11 cellular contexts compared by ENCODE assay signal in genomic region chr11:87081358-87081757, GRCh38. TPM values are rescaled to one million over a fixed set of nuclear protein-coding genes. Genes with fewer than 3 reads are reported as not detected.
DNase-seq lines count a peak whose midpoint lies in the region; ATAC-seq, FAIRE-seq and TF ChIP-seq lines count a peak whose summit lies in the region.
"Had no signal": no experiment of that assay in that cellular context is flagged by ENCODE, and none has a peak within 500 bp of the region (broad histone marks: within the 10 kb centered on the region; RNA-seq: fewer than 3 reads in every experiment).

No MANE protein-coding gene starts in this region.

- peak overlapping the region; percentile 25 to 58 (median 44) for H3K4me3 ChIP-seq in liver (ENCODE audit: low read depth in 1 of 3, low read length in 3 of 3)
- H3K4me3 ChIP-seq in HepG2 (replicated peaks in 1 of 3; ENCODE audit: insufficient read depth in 1 of 3, low read depth in 2 of 3, low read length in 3 of 3): no peak overlapping the region
- peak overlapping the region in 4 of 5 donors; percentile 17 to 53 (median 44) for H3K4me3 ChIP-seq in subcutaneous abdominal adipose tissue (ENCODE audit: low read depth in 1 of 5, low read length in 5 of 5)
- no peak overlapping the region for H3K4me3 ChIP-seq in PC-3 (ENCODE audit: low read length)
- H3K4me3 ChIP-seq: coronary artery had no signal

- POLR2A ChIA-PET in HepG2 (lab: Yijun Ruan, JAX) (interaction anchor here (1.4 kb wide), 1 partner anchor 44 kb away, joined by 3 read pairs; the partner anchor contains the start of gene TMEM135), PC-3 (lab: Charles Lee; ENCODE audit: unreplicated experiment) (no interaction called here)
- POLR2A ChIA-PET in activated CD4-positive, alpha-beta memory T cell treated with anti-CD3 and anti-CD28 coated beads for 36 hours (lab: Charles Lee): interaction anchor here (1.3 kb wide), 1 partner anchor 44 kb away, joined by 5 read pairs; the partner anchor contains the start of gene TMEM135

- H3K4me1 ChIP-seq in liver (ENCODE audit: control insufficient read depth in 4 of 4, insufficient read depth in 4 of 4, low read length in 3 of 4) (peaks cover 0 to 2% (median under 1%) of the 10 kb centered on the region in 4 donors), HepG2 (ENCODE audit: insufficient read depth, low read length) (peaks cover 32% of the 10 kb centered on the region), subcutaneous abdominal adipose tissue (ENCODE audit: control insufficient read depth in 5 of 5, insufficient read depth in 5 of 5, low read length in 5 of 5) (peaks cover 0 to 11% (median 0%) of the 10 kb centered on the region in 5 donors), PC-3 (ENCODE audit: insufficient read depth, low read length) (no peaks in the 10 kb centered on the region)

- H4K20me1 ChIP-seq in HepG2 (ENCODE audit: insufficient read depth, low read length) (no peaks in the 10 kb centered on the region), PC-3 (ENCODE audit: low read length) (no peaks in the 10 kb centered on the region)

- no peaks in the 10 kb centered on the region for H3K27me3 Mint-ChIP-seq in activated CD4-positive, alpha-beta memory T cell treated with anti-CD3 and anti-CD28 coated beads for 36 hours

- H3K27ac ChIP-seq in liver (ENCODE audit: low read depth in 1 of 2, low read length in 2 of 2): peak overlapping the region in 1 of 2 donors; percentile 60
- H3K27ac ChIP-seq in HepG2 (ENCODE audit: extremely low read length, insufficient read depth, low read length): no peak overlapping the region
- H3K27ac ChIP-seq in subcutaneous abdominal adipose tissue (ENCODE audit: low read depth, low read length): peak overlapping the region; percentile 54
- no peak overlapping the region for H3K27ac ChIP-seq in PC-3 (ENCODE audit: low read length)
- H3K27ac ChIP-seq: coronary artery had no signal

- WGBS in liver: 23% methylated on average over 3 of the region's 3 CpGs
- 97% methylated on average over 3 of the region's 3 CpGs for WGBS in HepG2 (ENCODE audit: low lambda C conversion rate)

- no peak for TF ChIP-seq RAD21 in liver (IDR thresholded peaks at IDR 0.05)
- TF ChIP-seq RAD21 in HepG2 (CRISPR knock-in tag; IDR thresholded peaks at IDR 0.05): no peak

- H3K9me2 ChIP-seq in PC-3 (replicated peaks; ENCODE audit: low read length): no peaks in the 10 kb centered on the region

- in situ Hi-C loops in HepG2 (cut with HindIII; ENCODE audit: extremely low pct_ligation_motif_present, low pct_unique_long_range_greater_than_20kb): loop anchor here (25.0 kb wide), 1 partner anchor 206 kb away; no protein-coding TSS in a partner anchor

- H3K27me3 ChIP-seq in liver (ENCODE audit: control insufficient read depth in 4 of 4, insufficient read depth in 4 of 4, low read length in 3 of 4) (no peaks in the 10 kb centered on the region), HepG2 (ENCODE audit: control insufficient read depth in 1 of 2, insufficient read depth in 2 of 2, low read length in 2 of 2) (no peaks in the 10 kb centered on the region), subcutaneous abdominal adipose tissue (ENCODE audit: control insufficient read depth in 5 of 5, insufficient read depth in 4 of 5, low read length in 5 of 5) (no peaks in the 10 kb centered on the region), PC-3 (ENCODE audit: low read length) (no peaks in the 10 kb centered on the region)

- H2AFZ ChIP-seq in HepG2 (ENCODE audit: low read length): no peak overlapping the region
- no peak overlapping the region for H2AFZ ChIP-seq in PC-3 (ENCODE audit: low read length)

- TF ChIP-seq POLR2A in HepG2 (IDR thresholded peaks at IDR 0.05; ENCODE audit: insufficient read depth in 1 of 2, low read depth in 2 of 2, low read length in 2 of 2): no peak

- peak overlapping the region; percentile 6 to 67 for H3K9ac ChIP-seq in liver (ENCODE audit: low read depth in 1 of 2, low read length in 2 of 2)
- H3K9ac ChIP-seq in HepG2 (ENCODE audit: insufficient read depth, low read depth, low read length): no peak overlapping the region
- H3K9ac ChIP-seq in subcutaneous abdominal adipose tissue (ENCODE audit: low read length in 5 of 5): peak overlapping the region in 2 of 5 donors; percentile 28 to 45
- no peak overlapping the region for H3K9ac ChIP-seq in PC-3 (ENCODE audit: low read length)

- no peaks in the 10 kb centered on the region for H3K9me3 Mint-ChIP-seq in activated CD4-positive, alpha-beta memory T cell treated with anti-CD3 and anti-CD28 coated beads for 36 hours

- TF ChIP-seq CTCF in liver (IDR thresholded peaks at IDR 0.05; ENCODE audit: low read depth, low read length, missing input control): no peak
- no peak for TF ChIP-seq CTCF in HepG2 (CRISPR knock-in tag; IDR thresholded peaks at IDR 0.05)
- TF ChIP-seq CTCF in PC-3 (conservative IDR thresholded peaks at IDR 0.05; ENCODE audit: low read depth, low read length): no peak

- H3K9me3 ChIP-seq in liver (ENCODE audit: control insufficient read depth in 4 of 4, low read length in 3 of 4) (no peaks in the 10 kb centered on the region), HepG2 (ENCODE audit: low read length) (no peaks in the 10 kb centered on the region), subcutaneous abdominal adipose tissue (ENCODE audit: control insufficient read depth in 5 of 5, low read length in 5 of 5) (no peaks in the 10 kb centered on the region), PC-3 (ENCODE audit: low read length) (peaks cover 6% of the 10 kb centered on the region; the same call in 1 of the 2 replicates)

- no peak for DNase-seq in HepG2 (ENCODE audit: low spot score)
- DNase-seq in activated CD4-positive, alpha-beta memory T cell treated with anti-CD3 and anti-CD28 coated beads for 36 hours: no peak
- no peak for DNase-seq in NCI-H2227 (lab: John Stamatoyannopoulos, UW; ENCODE audit: unreplicated experiment)
- no peak for DNase-seq in PC-3
- DNase-seq in NCI-H2196 treated with DMSO at 0.1 percent for 48 hours (lab: John Stamatoyannopoulos, UW; ENCODE audit: unreplicated experiment): no peak
- DNase-seq: H9, NCI-H2081 had no signal

- ATAC-seq in HepG2 (no peak), HG02623 (IDR thresholded peaks at IDR 0.05; ENCODE audit: unreplicated experiment) (peak; percentile 63), PC-3 (no peak)

- peaks cover 21% of the 10 kb centered on the region for H3K4me1 Mint-ChIP-seq in activated CD4-positive, alpha-beta memory T cell treated with anti-CD3 and anti-CD28 coated beads for 36 hours (ENCODE audit: low read depth)

- TF ChIP-seq EP300 in HepG2 (IDR thresholded peaks at IDR 0.05; ENCODE audit: low read depth in 2 of 2, low read length in 2 of 2): no peak
- TF ChIP-seq EP300 in HepG2 (CRISPR knock-in tag; IDR thresholded peaks at IDR 0.05; ENCODE audit: borderline replicate concordance): no peak

- intact Hi-C loops in HepG2 (cut with micrococcal nuclease; ENCODE audit: unreplicated experiment) (no loop called here), PC-3 (cut with micrococcal nuclease) (no loop called here)
- intact Hi-C loops in activated CD4-positive, alpha-beta memory T cell treated with anti-CD3 and anti-CD28 coated beads for 36 hours (cut with micrococcal nuclease): loop anchor here (1.0 kb wide), 2 partner anchors 44 to 132 kb away; partner anchors contain the start of gene TMEM135

- H3K4me2 ChIP-seq in HepG2 (ENCODE audit: low read depth, low read length): no peak overlapping the region
- no peak overlapping the region for H3K4me2 ChIP-seq in PC-3 (ENCODE audit: low read length)

- peak overlapping the region; percentile 67 for H3K4me3 Mint-ChIP-seq in activated CD4-positive, alpha-beta memory T cell treated with anti-CD3 and anti-CD28 coated beads for 36 hours
- H3K4me3 Mint-ChIP-seq: H9 had no signal

- no peak for FAIRE-seq in HepG2 (lab: Jason Lieb, UNC)

- CTCF ChIA-PET in HepG2 (lab: Yijun Ruan, JAX; ENCODE audit: low intra/inter-chr PET ratio, low total read pairs) (no interaction called here), PC-3 (lab: Charles Lee) (no interaction called here)
- CTCF ChIA-PET in activated CD4-positive, alpha-beta memory T cell treated with anti-CD3 and anti-CD28 coated beads for 36 hours (lab: Charles Lee): interaction anchor here (1.7 to 2.3 kb wide), 2 partner anchors 17 to 86 kb away, joined by 7 to 9 read pairs; no protein-coding TSS in a partner anchor

- H3F3A ChIP-seq in PC-3 (ENCODE audit: low read length, unreplicated experiment): no peaks in the 10 kb centered on the region

- H3K79me2 ChIP-seq in HepG2 (ENCODE audit: insufficient read depth, low read length) (peaks cover 50% of the 10 kb centered on the region), PC-3 (ENCODE audit: low read length) (no peaks in the 10 kb centered on the region)

- peak overlapping the region; percentile 74 for H3K27ac Mint-ChIP-seq in activated CD4-positive, alpha-beta memory T cell treated with anti-CD3 and anti-CD28 coated beads for 36 hours
- H3K27ac Mint-ChIP-seq: H9 had no signal

- H3K36me3 ChIP-seq in liver (ENCODE audit: control insufficient read depth in 4 of 4, insufficient read depth in 3 of 4, low read depth in 1 of 4, low read length in 3 of 4) (peaks cover 0 to 7% (median 3%) of the 10 kb centered on the region in 4 donors), HepG2 (replicated peaks in 1 of 2; ENCODE audit: control insufficient read depth in 1 of 2, insufficient read depth in 2 of 2, low read length in 2 of 2) (peaks cover 5 to 29% of the 10 kb centered on the region in 2 experiments), subcutaneous abdominal adipose tissue (ENCODE audit: control insufficient read depth in 5 of 5, insufficient read depth in 5 of 5, low read length in 5 of 5) (peaks cover 9 to 15% (median 13%) of the 10 kb centered on the region in 5 donors), PC-3 (ENCODE audit: low read depth, low read length) (peaks cover 17% of the 10 kb centered on the region)

- peaks cover 8% of the 10 kb centered on the region for H3K36me3 Mint-ChIP-seq in activated CD4-positive, alpha-beta memory T cell treated with anti-CD3 and anti-CD28 coated beads for 36 hours

- BruUV-seq in HepG2 (replicated peaks; lab: Mats Ljungman, UMichigan): no TSS peak
- BruUV-seq in PC-3 (replicated peaks; lab: Mats Ljungman, UMichigan): no TSS peak

RNA-seq across cellular contexts. Expression of gene TMEM135, which starts 43.6 kb away (rescaled TPM):
- total RNA-seq in liver: 10 to 100 TPM; 29.4 to 38.9 TPM
- polyA plus RNA-seq in liver: 10 to 100 TPM; 10.0 to 17.5 TPM
- total RNA-seq in HepG2 (2016; rRNA removed; fragmentation: Illumina TruSeq; extraction: Trizol): 88.9 and 137 TPM in 2 replicates
- 13.8 and 23.1 TPM in 2 replicates for total RNA-seq in HepG2 (2016; cell fraction: cytosol; rRNA removed; fragmentation: Illumina TruSeq; extraction: Trizol; ENCODE audit: low read depth)
- total RNA-seq in HepG2 (2016; cell fraction: insoluble cytoplasmic fraction; rRNA removed; fragmentation: Illumina TruSeq; extraction: Trizol): 89.3 and 110 TPM in 2 replicates
- total RNA-seq in HepG2 (2016; cell fraction: membrane; rRNA removed; fragmentation: Illumina TruSeq; extraction: Trizol): 53.8 and 64.4 TPM in 2 replicates
- 114 and 120 TPM in 2 replicates for total RNA-seq in HepG2 (2016; cell fraction: nucleus; rRNA removed; fragmentation: Illumina TruSeq; extraction: Trizol)
- 29.8 and 36.6 TPM in 2 replicates for polyA plus RNA-seq in HepG2 (2011; rRNA removed)
- polyA plus RNA-seq in HepG2 (2011; cell fraction: cytosol; rRNA removed): 22.7 and 40.1 TPM in 2 replicates
- 31.7 and 48.3 TPM in 2 replicates for polyA plus RNA-seq in HepG2 (2011; cell fraction: nucleus; rRNA removed)
- polyA plus RNA-seq in HepG2 (2012): 28.2 and 36.9 TPM in 2 replicates
- polyA plus RNA-seq in HepG2 (2016; cell fraction: cytosol; fragmentation: Illumina TruSeq; extraction: Trizol; ENCODE audit: low read depth): 4.8 and 5.5 TPM in 2 replicates
- polyA plus RNA-seq in HepG2 (2016; cell fraction: insoluble cytoplasmic fraction; fragmentation: Illumina TruSeq; extraction: Trizol; ENCODE audit: low read depth): 68.6 and 71.6 TPM in 2 replicates
- 17.9 and 19.7 TPM in 2 replicates for polyA plus RNA-seq in HepG2 (2016; cell fraction: membrane; fragmentation: Illumina TruSeq; extraction: Trizol; ENCODE audit: low read depth)
- polyA plus RNA-seq in HepG2 (2016; cell fraction: nucleus; fragmentation: Illumina TruSeq; extraction: Trizol; ENCODE audit: insufficient read depth, low read depth): 49.6 and 80.2 TPM in 2 replicates
- polyA minus RNA-seq in HepG2 (2011; rRNA and poly(A)+ RNA removed; ENCODE audit: low replicate concordance): 29.8 and 153 TPM in 2 replicates
- polyA minus RNA-seq in HepG2 (2011; cell fraction: cytosol; rRNA and poly(A)+ RNA removed): 48.6 and 52.1 TPM in 2 replicates
- polyA minus RNA-seq in HepG2 (2011; cell fraction: nucleus; rRNA and poly(A)+ RNA removed): 145 and 211 TPM in 2 replicates
- 10 to 100 TPM; 16.7 to 27.5 TPM for total RNA-seq in activated CD4-positive, alpha-beta memory T cell treated with anti-CD3 and anti-CD28 coated beads for 36 hours
- 14.0 and 20.2 TPM in 2 replicates for total RNA-seq in PC-3 (2014; rRNA removed)

Comparison
In these comparisons a context has a peak if more than half of its experiments do, and no peak if none do; other contexts are left out.
1. H3K4me3 ChIP-seq: peak in liver (3 of 3) and subcutaneous abdominal adipose tissue (4 of 5); none in HepG2 (0 of 3) and PC-3 (single experiment).
2. H3K9ac ChIP-seq: peak in liver (2 of 2); none in HepG2 (single experiment) and PC-3 (single experiment).